8 cellular contexts compared by ENCODE assay signal in the genomic region with DNA sequence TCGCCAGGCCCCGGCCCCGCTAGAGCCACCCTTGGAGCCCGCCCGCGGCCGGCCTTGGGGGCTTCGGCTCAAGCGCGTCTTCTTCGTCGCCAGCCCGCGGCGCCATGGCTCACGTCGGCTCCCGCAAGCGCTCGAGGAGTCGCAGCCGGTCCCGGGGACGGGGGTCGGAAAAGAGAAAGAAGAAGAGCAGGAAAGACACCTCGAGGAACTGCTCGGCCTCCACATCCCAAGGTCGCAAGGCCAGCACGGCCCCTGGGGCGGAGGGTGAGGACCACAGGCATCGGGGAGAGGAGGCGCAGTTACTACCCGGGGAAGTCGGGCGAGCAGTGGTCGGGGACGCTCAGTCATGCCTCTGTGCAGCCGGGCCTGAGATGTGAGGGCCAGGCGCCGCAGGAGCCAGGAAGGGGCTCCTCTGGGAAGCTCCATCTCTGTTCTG. TPM values are rescaled to one million over a fixed set of nuclear protein-coding genes. Genes with fewer than 3 reads are reported as not detected.
A peak's percentile ranks its signal among the peaks of the same experiment; 100 is the strongest.
DNase-seq lines count a peak whose midpoint lies in the region; TF ChIP-seq lines count a peak whose summit lies in the region.

No MANE protein-coding gene starts in this region.

- peak overlapping the region; percentile 90 for H3K4me3 ChIP-seq in HAP-1
- peak overlapping the region; percentile 80 to 95 for H3K4me3 ChIP-seq in neutrophil (ENCODE audit: low read depth in 1 of 2, low read length in 1 of 2)

- DNase-seq in GM03348 (ENCODE audit: low spot score) (peak; percentile 50), HAP-1 (ENCODE audit: low spot score in 2 of 2) (peak in 1 of 2 experiments; percentile 34), RPMI8226 (peak; percentile 47), erythroblast (lab: John Stamatoyannopoulos, UW) (peak; percentile 63 to 80), NOMO-1 (lab: John Stamatoyannopoulos, UW; ENCODE audit: unreplicated experiment in 2 of 2) (no peak), NCI-H1694 treated with DMSO at 0.1 percent for 48 hours (lab: John Stamatoyannopoulos, UW) (no peak), occipital lobe (lab: John Stamatoyannopoulos, UW) (no peak)

- H3K27ac ChIP-seq in neutrophil: peak overlapping the region; percentile 88

- H3K36me3 ChIP-seq in HAP-1 (replicated peaks) (peaks cover 34% of the 10 kb centered on the region), neutrophil (peaks cover 38% of the 10 kb centered on the region)

- H3K9me3 ChIP-seq in HAP-1: no peaks in the 10 kb centered on the region
- H3K9me3 ChIP-seq in neutrophil: no peaks in the 10 kb centered on the region

- no peak for TF ChIP-seq POLR2A in erythroblast (IDR thresholded peaks at IDR 0.05; ENCODE audit: low read length)

- in situ Hi-C loops in HAP-1 (cut with MboI; ENCODE audit: low sequenced_read_pairs): no loop called here

- no peak for TF ChIP-seq CTCF in neutrophil (IDR thresholded peaks at IDR 0.05)

- H3K27me3 ChIP-seq in HAP-1 (ENCODE audit: low read depth) (no peaks in the 10 kb centered on the region), neutrophil (no peaks in the 10 kb centered on the region)

- H3K4me1 ChIP-seq in HAP-1 (peaks cover 14% of the 10 kb centered on the region), neutrophil (ENCODE audit: control insufficient read depth in 1 of 2, insufficient read depth in 1 of 2, low read depth in 1 of 2, low read length in 1 of 2) (peaks cover 50 to 69% of the 10 kb centered on the region in 2 experiments)

RNA-seq across cellular contexts. Expression of a gene that starts 0.6 kb away (rescaled TPM):
- 26.7 TPM for total RNA-seq in occipital lobe

RNA-seq across cellular contexts. Expression of a gene that starts 6.0 kb away (rescaled TPM):
- total RNA-seq in occipital lobe: 3.3 TPM

RNA-seq across cellular contexts. Expression of a gene that starts 14.8 kb away (rescaled TPM):
- 21.2 TPM for total RNA-seq in occipital lobe

Comparison
In these comparisons a context has a peak if more than half of its experiments do, and no peak if none do; other contexts are left out.
1. DNase-seq: peak in GM03348 (single experiment), RPMI8226 (single experiment) and erythroblast (2 of 2); none in NOMO-1 (0 of 2), NCI-H1694 treated with DMSO at 0.1 percent for 48 hours (single experiment) and occipital lobe (single experiment).